4 cellular contexts compared by ENCODE assay signal in the genomic region with DNA sequence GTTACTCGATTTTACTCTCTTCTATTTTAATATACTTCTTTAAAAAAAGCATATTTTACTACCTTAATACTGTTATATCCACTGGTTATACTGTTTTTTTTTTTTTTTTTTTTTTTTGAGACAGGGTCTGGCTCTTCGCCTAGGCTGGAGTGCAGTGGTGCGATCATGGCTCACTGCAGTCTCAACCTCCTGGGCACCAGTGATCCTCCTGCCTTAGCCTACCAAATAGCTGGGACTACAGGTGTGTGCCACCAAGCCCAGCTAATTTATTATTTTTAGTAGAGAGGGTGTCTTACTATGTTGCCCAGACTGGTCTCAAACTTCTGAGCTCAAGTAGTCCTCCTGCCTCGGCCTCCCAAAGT.
"Had no signal": no experiment of that assay in that cellular context is flagged by ENCODE, and none has a peak within 500 bp of the region (broad histone marks: within the 10 kb centered on the region; RNA-seq: fewer than 3 reads in every experiment).

No MANE protein-coding gene starts in this region.

- H3K4me1 ChIP-seq: HAP-1 had no signal

- DNase-seq: GOT3 had no signal

- H3K4me3 ChIP-seq: GM23248, HAP-1, K562 had no signal

- H3K36me3 ChIP-seq: HAP-1 had no signal

- H3K27ac ChIP-seq: GM23248 had no signal

- H3K9me3 ChIP-seq: HAP-1 had no signal
